In genomic region chr4:146237092-146237491, GRCh38 we compare ENCODE assay signal across 35 cellular contexts. TPM values are rescaled to one million over a fixed set of nuclear protein-coding genes. Genes with fewer than 3 reads are reported as not detected.
"Had no signal": no experiment of that assay in that cellular context is flagged by ENCODE, and none has a peak within 500 bp of the region (broad histone marks: within the 10 kb centered on the region; RNA-seq: fewer than 3 reads in every experiment).

No MANE protein-coding gene starts in this region.

- DNase-seq: activated CD4-positive, alpha-beta memory T cell treated with anti-CD3 and anti-CD28 coated beads for 36 hours; activated CD4-positive, alpha-beta T cell treated with anti-CD3 and anti-CD28 coated beads for 4 hours; activated CD4-positive, alpha-beta T cell treated with anti-CD3 and anti-CD28 coated beads, Interleukin-2, amount 10 ng/mL, durations not matched to agents 24 days and 14 days; activated CD4-positive, alpha-beta T cell treated with anti-CD3 and anti-CD28 coated beads, Interleukin-2, amount 50 U/mL, for 1 hour; activated CD4-positive, alpha-beta T cell treated with anti-CD3 and anti-CD28 coated beads, Interleukin-2, amount 50 U/mL, for 4 hours; activated CD4-positive, CD25-positive, alpha-beta regulatory T cell; activated CD8-positive, alpha-beta memory T cell treated with anti-CD3 and anti-CD28 coated beads for 24 hours; activated CD8-positive, alpha-beta memory T cell treated with anti-CD3 and anti-CD28 coated beads, Interleukin-2, amount 10 ng/mL, durations not matched to agents 7 days and 5 days; activated CD8-positive, alpha-beta memory T cell treated with anti-CD3 and anti-CD28 coated beads, Interleukin-2, amount 50 U/mL, for 48 hours; activated CD8-positive, alpha-beta T cell treated with anti-CD3 and anti-CD28 coated beads, Interleukin-2, amount 10 ng/mL, durations not matched to agents 7 days and 5 days; activated effector memory CD4-positive, alpha-beta T cell treated with Interleukin-2 at 50 U/mL for 16 hours; activated gamma-delta T cell; activated naive CD4-positive, alpha-beta T cell treated with anti-CD3 and anti-CD28 coated beads, Interleukin-2, amount 10 ng/mL, durations not matched to agents 7 days and 5 days; activated naive CD4-positive, alpha-beta T cell treated with Interleukin-2 at 50 U/mL for 16 hours; activated naive CD8-positive, alpha-beta T cell treated with anti-CD3 and anti-CD28 coated beads, Interleukin-2, amount 10 ng/mL, durations not matched to agents 7 days and 5 days; activated naive CD8-positive, alpha-beta T cell treated with anti-CD3 and anti-CD28 coated beads, Interleukin-2, amount 50 U/mL, for 24 hours; activated T-cell treated with anti-CD3 and anti-CD28 coated beads, Interleukin-2, amount 50 U/mL, for 24 hours; activated T-cell treated with anti-CD3 and anti-CD28 coated beads, Interleukin-2, amount 50 U/mL, for 48 hours; amygdala; anterior cingulate cortex; central memory CD4-positive, alpha-beta T cell; SW 1271; T-helper 1 cell; T-helper 2 cell; T-helper 9 cell had no signal

- H3K4me3 ChIP-seq: ascending aorta had no signal

- ATAC-seq: activated CD4-positive, CD25-positive, alpha-beta regulatory T cell treated with anti-CD3 and anti-CD28 coated beads, Interleukin-2, amount 50 U/mL, for 24 hours; activated CD8-positive, alpha-beta memory T cell treated with anti-CD3 and anti-CD28 coated beads, Interleukin-2, amount 10 ng/mL, durations not matched to agents 7 days and 5 days; activated CD8-positive, alpha-beta T cell treated with anti-CD3 and anti-CD28 coated beads, Interleukin-2, amount 10 ng/mL, durations not matched to agents 7 days and 5 days; activated naive CD8-positive, alpha-beta T cell treated with anti-CD3 and anti-CD28 coated beads, Interleukin-2, amount 50 U/mL, for 24 hours had no signal

- H3K36me3 ChIP-seq: ascending aorta had no signal

- H3K27ac Mint-ChIP-seq: activated CD4-positive, alpha-beta memory T cell treated with anti-CD3 and anti-CD28 coated beads for 36 hours; activated CD8-positive, alpha-beta memory T cell treated with anti-CD3 and anti-CD28 coated beads, Interleukin-2, amount 10 ng/mL, durations not matched to agents 7 days and 5 days; activated CD8-positive, alpha-beta T cell treated with anti-CD3 and anti-CD28 coated beads, Interleukin-2, amount 10 ng/mL, durations not matched to agents 7 days and 5 days; activated naive CD4-positive, alpha-beta T cell treated with anti-CD3 and anti-CD28 coated beads, Interleukin-2, amount 10 ng/mL, durations not matched to agents 7 days and 5 days; activated naive CD4-positive, alpha-beta T cell treated with anti-CD3 and anti-CD28 coated beads, Interleukin-2, amount 50 U/mL, for 24 hours; activated naive CD8-positive, alpha-beta T cell; activated naive CD8-positive, alpha-beta T cell treated with anti-CD3 and anti-CD28 coated beads, Interleukin-2, amount 10 ng/mL, durations not matched to agents 7 days and 5 days; activated naive CD8-positive, alpha-beta T cell treated with anti-CD3 and anti-CD28 coated beads, Interleukin-2, amount 50 U/mL, for 24 hours; activated T-cell treated with anti-CD3 and anti-CD28 coated beads, Interleukin-2, amount 50 U/mL, for 24 hours; activated T-helper 2 cell treated with anti-CD3 and anti-CD28 coated beads, Interferon-gamma antibody, Interleukin-2, Interleukin-4, amounts not matched to agents 10 μg/mL and 5 μg/mL and 100 μg/mL, durations not matched to agents 14 hours and 24 hours and 36 hours; brain; T-helper 1 cell treated with Interleukin-12 subunit alpha and Interleukin-12 subunit beta and Interleukin-4 antibody, amounts not matched to agents 30 μg/mL and 1 μg/mL, for 36 hours; T-helper 2 cell treated with Interferon-gamma antibody and Interleukin-4, amounts not matched to agents 5 μg/mL and 100 μg/mL, for 36 hours had no signal

- H3K9me3 Mint-ChIP-seq: activated CD4-positive, alpha-beta memory T cell treated with anti-CD3 and anti-CD28 coated beads for 36 hours; activated CD4-positive, alpha-beta T cell treated with anti-CD3 and anti-CD28 coated beads, Interleukin-2, amount 10 ng/mL, durations not matched to agents 24 days and 14 days; activated naive CD4-positive, alpha-beta T cell treated with anti-CD3 and anti-CD28 coated beads, Interleukin-2, amount 10 ng/mL, durations not matched to agents 7 days and 5 days; activated naive CD4-positive, alpha-beta T cell treated with anti-CD3 and anti-CD28 coated beads, Interleukin-2, amount 50 U/mL, for 24 hours; activated naive CD8-positive, alpha-beta T cell treated with anti-CD3 and anti-CD28 coated beads, Interleukin-2, amount 10 ng/mL, durations not matched to agents 7 days and 5 days; activated T-cell treated with anti-CD3 and anti-CD28 coated beads, Interleukin-2, amount 50 U/mL, for 24 hours; activated T-helper 2 cell treated with anti-CD3 and anti-CD28 coated beads, Interferon-gamma antibody, Interleukin-2, Interleukin-4, amounts not matched to agents 10 μg/mL and 5 μg/mL and 100 μg/mL, durations not matched to agents 14 hours and 24 hours and 36 hours; T-helper 1 cell treated with Interleukin-12 subunit alpha and Interleukin-12 subunit beta and Interleukin-4 antibody, amounts not matched to agents 30 μg/mL and 1 μg/mL, for 36 hours; T-helper 2 cell treated with Interferon-gamma antibody and Interleukin-4, amounts not matched to agents 5 μg/mL and 100 μg/mL, for 36 hours had no signal

- H3K4me3 Mint-ChIP-seq: activated CD4-positive, alpha-beta memory T cell treated with anti-CD3 and anti-CD28 coated beads for 36 hours; activated CD4-positive, alpha-beta T cell treated with anti-CD3 and anti-CD28 coated beads, Interleukin-2, amount 10 ng/mL, durations not matched to agents 24 days and 14 days; activated CD8-positive, alpha-beta memory T cell treated with anti-CD3 and anti-CD28 coated beads, Interleukin-2, amount 10 ng/mL, durations not matched to agents 7 days and 5 days; activated CD8-positive, alpha-beta T cell treated with anti-CD3 and anti-CD28 coated beads, Interleukin-2, amount 10 ng/mL, durations not matched to agents 7 days and 5 days; activated naive CD4-positive, alpha-beta T cell treated with anti-CD3 and anti-CD28 coated beads, Interleukin-2, amount 10 ng/mL, durations not matched to agents 7 days and 5 days; activated naive CD4-positive, alpha-beta T cell treated with anti-CD3 and anti-CD28 coated beads, Interleukin-2, amount 50 U/mL, for 24 hours; activated naive CD8-positive, alpha-beta T cell; activated naive CD8-positive, alpha-beta T cell treated with anti-CD3 and anti-CD28 coated beads, Interleukin-2, amount 10 ng/mL, durations not matched to agents 7 days and 5 days; activated naive CD8-positive, alpha-beta T cell treated with anti-CD3 and anti-CD28 coated beads, Interleukin-2, amount 50 U/mL, for 24 hours; activated T-cell treated with anti-CD3 and anti-CD28 coated beads, Interleukin-2, amount 50 U/mL, for 24 hours; brain; T-helper 1 cell treated with Interleukin-12 subunit alpha and Interleukin-12 subunit beta and Interleukin-4 antibody, amounts not matched to agents 30 μg/mL and 1 μg/mL, for 36 hours; T-helper 2 cell treated with Interferon-gamma antibody and Interleukin-4, amounts not matched to agents 5 μg/mL and 100 μg/mL, for 36 hours had no signal

- H3K27me3 ChIP-seq: ascending aorta had no signal

- H3K27me3 Mint-ChIP-seq: activated CD4-positive, alpha-beta T cell treated with anti-CD3 and anti-CD28 coated beads, Interleukin-2, amount 10 ng/mL, durations not matched to agents 24 days and 14 days; activated naive CD4-positive, alpha-beta T cell treated with anti-CD3 and anti-CD28 coated beads, Interleukin-2, amount 10 ng/mL, durations not matched to agents 7 days and 5 days; activated naive CD8-positive, alpha-beta T cell had no signal

- H3K36me3 Mint-ChIP-seq: activated CD4-positive, alpha-beta memory T cell treated with anti-CD3 and anti-CD28 coated beads for 36 hours; activated CD8-positive, alpha-beta memory T cell treated with anti-CD3 and anti-CD28 coated beads, Interleukin-2, amount 10 ng/mL, durations not matched to agents 7 days and 5 days; activated naive CD4-positive, alpha-beta T cell treated with anti-CD3 and anti-CD28 coated beads, Interleukin-2, amount 10 ng/mL, durations not matched to agents 7 days and 5 days; activated naive CD4-positive, alpha-beta T cell treated with anti-CD3 and anti-CD28 coated beads, Interleukin-2, amount 50 U/mL, for 24 hours; activated naive CD8-positive, alpha-beta T cell; activated naive CD8-positive, alpha-beta T cell treated with anti-CD3 and anti-CD28 coated beads, Interleukin-2, amount 10 ng/mL, durations not matched to agents 7 days and 5 days; brain had no signal

- H3K27ac ChIP-seq: VCaP had no signal

RNA-seq across cellular contexts. Expression of gene REELD1, which starts 22.8 kb away (rescaled TPM):
- total RNA-seq: activated CD4-positive, alpha-beta T cell treated with anti-CD3 and anti-CD28 coated beads, Interleukin-2, amount 10 ng/mL, durations not matched to agents 24 days and 14 days; activated CD8-positive, alpha-beta T cell treated with anti-CD3 and anti-CD28 coated beads, Interleukin-2, amount 10 ng/mL, durations not matched to agents 7 days and 5 days; activated T-helper 2 cell treated with anti-CD3 and anti-CD28 coated beads, Interferon-gamma antibody, Interleukin-2, Interleukin-4, amounts not matched to agents 10 μg/mL and 5 μg/mL and 100 μg/mL, durations not matched to agents 14 hours and 24 hours and 36 hours; ascending aorta; cerebellum had no signal
